In genomic region chr13:44112700-44113329, GRCh38 we compare ENCODE assay signal across 17 cellular contexts.
A peak's percentile ranks its signal among the peaks of the same experiment; 100 is the strongest.
DNase-seq lines count a peak whose midpoint lies in the region; ATAC-seq and TF ChIP-seq lines count a peak whose summit lies in the region.
"Had no signal": no experiment of that assay in that cellular context is flagged by ENCODE, and none has a peak within 500 bp of the region (broad histone marks: within the 10 kb centered on the region; RNA-seq: fewer than 3 reads in every experiment).

No MANE protein-coding gene starts in this region.

- no peaks in the 10 kb centered on the region for H4K20me1 ChIP-seq in HCT116 (ENCODE audit: insufficient read depth)

- peak overlapping the region; percentile 86 for H3K27ac Mint-ChIP-seq in CD8-positive, alpha-beta T cell
- H3K27ac Mint-ChIP-seq in effector memory CD8-positive, alpha-beta T cell = peak overlapping the region; percentile 94
- H3K27ac Mint-ChIP-seq in natural killer cell treated with Interleukin-12 subunit alpha and Interleukin-12 subunit beta and Interleukin-15 and Interleukin-18, amount 100 ng/mL, for 72 hours = peak overlapping the region; percentile 72 to 84
- H3K27ac Mint-ChIP-seq: B cell; CD4-positive, alpha-beta T cell had no signal

- peak overlapping the region; percentile 35 for H3K27ac ChIP-seq in CD8-positive, alpha-beta T cell (ENCODE audit: low read depth, low read length)
- H3K27ac ChIP-seq in HCT116 (ENCODE audit: low read depth, low read length) = no peak overlapping the region
- H3K27ac ChIP-seq: SK-N-MC had no signal

- no peak for TF ChIP-seq POLR2A in HCT116 (IDR thresholded peaks at IDR 0.05; ENCODE audit: borderline replicate concordance, extremely low read depth, insufficient read depth, insufficient read length)

- no peak for TF ChIP-seq CTCF in CD8-positive, alpha-beta T cell (IDR thresholded peaks at IDR 0.05)
- TF ChIP-seq CTCF in HCT116 (IDR thresholded peaks at IDR 0.05 in 2 of 3, conservative IDR thresholded peaks at IDR 0.05 in 1 of 3; ENCODE audit: borderline replicate concordance in 1 of 3, insufficient read depth in 1 of 3, low read depth in 2 of 3, low read length in 2 of 3) = no peak

- BruUV-seq in HCT116 (replicated peaks; lab: Mats Ljungman, UMichigan) = no TSS peak

- H3K4me3 ChIP-seq in CD8-positive, alpha-beta T cell (ENCODE audit: low read depth, low read length) = no peak overlapping the region
- H3K4me3 ChIP-seq in HCT116 (replicated peaks in 1 of 2; ENCODE audit: low read depth in 1 of 2, low read length in 2 of 2) = no peak overlapping the region
- H3K4me3 ChIP-seq: SK-N-MC had no signal

- peak overlapping the region; percentile 45 for H3K4me3 Mint-ChIP-seq in CD8-positive, alpha-beta T cell
- H3K4me3 Mint-ChIP-seq in effector memory CD8-positive, alpha-beta T cell = peak overlapping the region; percentile 52 to 62
- peak overlapping the region; percentile 72 for H3K4me3 Mint-ChIP-seq in natural killer cell treated with Interleukin-12 subunit alpha and Interleukin-12 subunit beta and Interleukin-15 and Interleukin-18, amount 100 ng/mL, for 72 hours
- H3K4me3 Mint-ChIP-seq: B cell; CD4-positive, alpha-beta T cell had no signal

- peak overlapping the region; percentile 39 for H2AFZ ChIP-seq in HCT116 (ENCODE audit: low read depth, low read length, poor library complexity, severe bottlenecking)

- H3K4me2 ChIP-seq in HCT116 (ENCODE audit: low read length) = no peak overlapping the region

- intact Hi-C loops in CD8-positive, alpha-beta T cell (cut with DNase I, micrococcal nuclease) = no loop called here
- intact Hi-C loops in HCT116 (cut with micrococcal nuclease) = no loop called here

- CTCF ChIA-PET in CD8-positive, alpha-beta T cell (lab: Charles Lee) = no interaction called here
- CTCF ChIA-PET in HCT116 (lab: Charles Lee) = no interaction called here

- no peaks in the 10 kb centered on the region for H3K36me3 Mint-ChIP-seq in CD8-positive, alpha-beta T cell
- H3K36me3 Mint-ChIP-seq in effector memory CD8-positive, alpha-beta T cell (ENCODE audit: insufficient read depth) = no peaks in the 10 kb centered on the region
- no peaks in the 10 kb centered on the region for H3K36me3 Mint-ChIP-seq in natural killer cell treated with Interleukin-12 subunit alpha and Interleukin-12 subunit beta and Interleukin-15 and Interleukin-18, amount 100 ng/mL, for 72 hours

- H3K4me1 Mint-ChIP-seq in CD8-positive, alpha-beta T cell (ENCODE audit: low read depth) = peaks cover 26% of the 10 kb centered on the region
- peaks cover 24 to 41% of the 10 kb centered on the region in 2 donors for H3K4me1 Mint-ChIP-seq in effector memory CD8-positive, alpha-beta T cell (ENCODE audit: low read depth in 2 of 2)
- peaks cover 45 to 46% of the 10 kb centered on the region in 2 donors for H3K4me1 Mint-ChIP-seq in natural killer cell treated with Interleukin-12 subunit alpha and Interleukin-12 subunit beta and Interleukin-15 and Interleukin-18, amount 100 ng/mL, for 72 hours (ENCODE audit: low read depth in 2 of 2)

- no peak overlapping the region for H3K9ac ChIP-seq in HCT116 (ENCODE audit: low read length)

- no peaks in the 10 kb centered on the region for H3K79me2 ChIP-seq in HCT116 (ENCODE audit: insufficient read depth, low read length)

- DNase-seq in CD8-positive, alpha-beta T cell = no peak
- DNase-seq in HCT116 (ENCODE audit: low read depth, low spot score) (no peak), NAMALWA (ENCODE audit: low spot score) (no peak), NCI-H2029 treated with DMSO at 0.1 percent for 48 hours (lab: John Stamatoyannopoulos, UW) (no peak)
- peak in 1 of 3 experiments; percentile 27 for DNase-seq in effector memory CD8-positive, alpha-beta T cell
- DNase-seq in natural killer cell treated with Interleukin-12 subunit alpha and Interleukin-12 subunit beta and Interleukin-15 and Interleukin-18, amount 100 ng/mL, for 72 hours (ENCODE audit: low spot score) = no peak
- DNase-seq: CD4-positive, alpha-beta T cell; EL; KBM-7; NCI-H1105 treated with DMSO at 0.1 percent for 48 hours; NCI-H187; NCI-H2171 treated with DMSO at 0.1 percent for 48 hours; NCI-H774 had no signal

- no peaks in the 10 kb centered on the region for H3K27me3 Mint-ChIP-seq in CD8-positive, alpha-beta T cell (ENCODE audit: low read depth)
- no peaks in the 10 kb centered on the region for H3K27me3 Mint-ChIP-seq in effector memory CD8-positive, alpha-beta T cell
- no peaks in the 10 kb centered on the region for H3K27me3 Mint-ChIP-seq in natural killer cell treated with Interleukin-12 subunit alpha and Interleukin-12 subunit beta and Interleukin-15 and Interleukin-18, amount 100 ng/mL, for 72 hours
- H3K27me3 Mint-ChIP-seq: B cell; CD4-positive, alpha-beta T cell had no signal

- H3K36me3 ChIP-seq in CD8-positive, alpha-beta T cell (ENCODE audit: insufficient read depth, low read length) = no peaks in the 10 kb centered on the region
- H3K36me3 ChIP-seq in HCT116 (ENCODE audit: control insufficient read depth in 1 of 2, insufficient read depth in 2 of 2, low read length in 2 of 2) = no peaks in the 10 kb centered on the region

- H3K27me3 ChIP-seq in CD8-positive, alpha-beta T cell (ENCODE audit: insufficient read depth, low read length) = no peaks in the 10 kb centered on the region
- H3K27me3 ChIP-seq in HCT116 (ENCODE audit: insufficient read depth, low read length) = no peaks in the 10 kb centered on the region

- peaks cover 12% of the 10 kb centered on the region for H3K4me1 ChIP-seq in CD8-positive, alpha-beta T cell (ENCODE audit: insufficient read depth, low read length)
- H3K4me1 ChIP-seq in HCT116 (ENCODE audit: control insufficient read depth in 1 of 2, insufficient read depth in 2 of 2, low read length in 2 of 2) = peaks cover 2 to 11% of the 10 kb centered on the region in 2 experiments; a peak in 3 of 4 replicates

- RAD21 ChIA-PET in HCT116 (lab: Charles Lee; ENCODE audit: low non-redundant PET in 1 of 2, low total read pairs in 2 of 2, uncharacterized antibody in 2 of 2, unreplicated experiment in 2 of 2) = no interaction called here

- no peaks in the 10 kb centered on the region for H3K9me3 Mint-ChIP-seq in CD8-positive, alpha-beta T cell
- no peaks in the 10 kb centered on the region for H3K9me3 Mint-ChIP-seq in effector memory CD8-positive, alpha-beta T cell
- no peaks in the 10 kb centered on the region for H3K9me3 Mint-ChIP-seq in natural killer cell treated with Interleukin-12 subunit alpha and Interleukin-12 subunit beta and Interleukin-15 and Interleukin-18, amount 100 ng/mL, for 72 hours
- H3K9me3 Mint-ChIP-seq: CD4-positive, alpha-beta T cell had no signal

- TF ChIP-seq RAD21 in HCT116 (IDR thresholded peaks at IDR 0.05; ENCODE audit: low read depth) = no peak

- peak; percentile 58 for ATAC-seq in CD8-positive, alpha-beta T cell
- ATAC-seq in HCT116 (no peak), HG03342 (IDR thresholded peaks at IDR 0.05; ENCODE audit: unreplicated experiment) (no peak), GM21360 (IDR thresholded peaks at IDR 0.05; ENCODE audit: unreplicated experiment) (no peak)
- peak; percentile 81 for ATAC-seq in effector memory CD8-positive, alpha-beta T cell (replicated peaks)
- ATAC-seq in natural killer cell treated with Interleukin-12 subunit alpha and Interleukin-12 subunit beta and Interleukin-15 and Interleukin-18, amount 100 ng/mL, for 72 hours = peak in 1 of 2 donors; percentile 39

- no peaks in the 10 kb centered on the region for H3K9me3 ChIP-seq in CD8-positive, alpha-beta T cell (ENCODE audit: low read length)
- H3K9me3 ChIP-seq in HCT116 (ENCODE audit: control insufficient read depth in 1 of 2, insufficient read depth in 1 of 2, low read depth in 1 of 2, low read length in 2 of 2) = no peaks in the 10 kb centered on the region

- no peaks in the 10 kb centered on the region for H3K9me2 ChIP-seq in HCT116 (ENCODE audit: insufficient read depth)

- POLR2A ChIA-PET in CD8-positive, alpha-beta T cell (lab: Charles Lee) = no interaction called here
- POLR2A ChIA-PET in HCT116 (lab: Charles Lee) = no interaction called here

TF ChIP-seq in HCT116, 20 proteins besides CTCF, POLR2A, EP300 and RAD21 (continues in another document):
- TF ChIP-seq SIN3A (IDR thresholded peaks at IDR 0.05; ENCODE audit: low read depth) = no peak
- TF ChIP-seq EZH2phosphoT487 (IDR thresholded peaks at IDR 0.05; ENCODE audit: borderline replicate concordance) = no peak
- no peak for TF ChIP-seq REST (IDR thresholded peaks at IDR 0.05; ENCODE audit: low read depth)
- TF ChIP-seq SP1 (IDR thresholded peaks at IDR 0.05; ENCODE audit: low read depth) = no peak
- TF ChIP-seq ELF1 (IDR thresholded peaks at IDR 0.05; ENCODE audit: borderline replicate concordance, low read depth) = no peak

Comparison
In these comparisons a context has a peak if more than half of its experiments do, and no peak if none do; other contexts are left out.
1. ATAC-seq: peak in CD8-positive, alpha-beta T cell (single experiment) and effector memory CD8-positive, alpha-beta T cell (single experiment); none in HCT116 (single experiment), HG03342 (single experiment) and GM21360 (single experiment).
2. Peak in every context shown above with its lines, with median percentiles within 50 percentile points of each other: H3K27ac Mint-ChIP-seq and H3K4me3 Mint-ChIP-seq.